In genomic region chrX:50470103-50471031, GRCh38 we compare ENCODE assay signal across 13 cellular contexts. TPM values are rescaled to one million over a fixed set of nuclear protein-coding genes. Genes with fewer than 3 reads are reported as not detected.
DNase-seq lines count a peak whose midpoint lies in the region; TF ChIP-seq lines count a peak whose summit lies in the region.
"Had no signal": no experiment of that assay in that cellular context is flagged by ENCODE, and none has a peak within 500 bp of the region (broad histone marks: within the 10 kb centered on the region; RNA-seq: fewer than 3 reads in every experiment).

A gene with protein sequence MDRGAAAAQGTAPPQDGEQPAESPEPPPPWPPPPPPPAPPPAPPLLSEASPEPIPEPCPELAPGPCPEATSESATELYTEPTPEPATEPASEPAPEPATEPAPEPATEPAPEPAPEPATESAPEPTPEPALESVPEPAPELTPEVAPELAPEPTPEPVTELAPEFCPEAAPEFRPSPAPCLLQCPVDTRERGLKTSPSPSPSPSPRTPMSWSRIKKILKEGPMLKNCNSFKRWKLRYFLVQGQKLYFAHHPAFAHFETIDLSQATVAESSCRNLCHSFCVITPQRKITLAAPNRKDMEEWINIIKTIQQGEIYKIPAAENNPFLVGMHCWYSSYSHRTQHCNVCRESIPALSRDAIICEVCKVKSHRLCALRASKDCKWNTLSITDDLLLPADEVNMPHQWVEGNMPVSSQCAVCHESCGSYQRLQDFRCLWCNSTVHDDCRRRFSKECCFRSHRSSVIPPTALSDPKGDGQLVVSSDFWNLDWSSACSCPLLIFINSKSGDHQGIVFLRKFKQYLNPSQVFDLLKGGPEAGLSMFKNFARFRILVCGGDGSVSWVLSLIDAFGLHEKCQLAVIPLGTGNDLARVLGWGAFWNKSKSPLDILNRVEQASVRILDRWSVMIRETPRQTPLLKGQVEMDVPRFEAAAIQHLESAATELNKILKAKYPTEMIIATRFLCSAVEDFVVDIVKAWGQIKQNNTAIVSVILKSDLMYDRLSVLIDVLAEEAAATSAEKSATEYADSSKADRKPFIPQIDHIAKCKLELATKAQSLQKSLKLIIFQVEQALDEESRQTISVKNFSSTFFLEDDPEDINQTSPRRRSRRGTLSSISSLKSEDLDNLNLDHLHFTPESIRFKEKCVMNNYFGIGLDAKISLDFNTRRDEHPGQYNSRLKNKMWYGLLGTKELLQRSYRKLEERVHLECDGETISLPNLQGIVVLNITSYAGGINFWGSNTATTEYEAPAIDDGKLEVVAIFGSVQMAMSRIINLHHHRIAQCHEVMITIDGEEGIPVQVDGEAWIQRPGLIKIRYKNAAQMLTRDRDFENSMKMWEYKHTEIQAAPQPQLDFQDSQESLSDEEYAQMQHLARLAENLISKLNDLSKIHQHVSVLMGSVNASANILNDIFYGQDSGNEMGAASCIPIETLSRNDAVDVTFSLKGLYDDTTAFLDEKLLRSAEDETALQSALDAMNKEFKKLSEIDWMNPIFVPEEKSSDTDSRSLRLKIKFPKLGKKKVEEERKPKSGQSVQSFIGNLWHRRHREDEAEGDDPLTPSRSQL (minus strand): TSS chrX:50470825. CDS start chrX:50470678, 147 bp downstream.

- H3K9me3 Mint-ChIP-seq in H9: peaks cover 52 to 57% of the 10 kb centered on the region in 2 experiments

- H3K4me1 Mint-ChIP-seq in H9: peaks cover 19 to 30% of the 10 kb centered on the region in 2 experiments

- H3K4me2 ChIP-seq in H9 (ENCODE audit: insufficient read depth, insufficient read length, low read length): peak within 1 kb of the TSS; percentile 99
- H3K4me2 ChIP-seq in trophoblast cell (ENCODE audit: low read length): peak within 1 kb of the TSS; percentile 93

- peaks cover 81% of the 10 kb centered on the region for H3K27me3 Mint-ChIP-seq in H9 (ENCODE audit: low read depth)

- H2BK5ac ChIP-seq in H9 (ENCODE audit: insufficient read length, low read length) (no peak within 1 kb of the TSS), trophoblast cell (ENCODE audit: low read depth, low read length, poor library complexity) (no peak within 1 kb of the TSS)

- no peak within 1 kb of the TSS for H3K4ac ChIP-seq in H9 (ENCODE audit: low read depth, low read length)
- H3K4ac ChIP-seq in trophoblast cell (ENCODE audit: low read depth, low read length): no peak within 1 kb of the TSS

- H3K23ac ChIP-seq in H9 (ENCODE audit: insufficient read length, low read depth, low read length) (no peak within 1 kb of the TSS), trophoblast cell (ENCODE audit: low read length) (no peak within 1 kb of the TSS)

- peaks cover 26% of the 10 kb centered on the region for H3K27me3 ChIP-seq in H9 (ENCODE audit: insufficient read depth, low read length)
- peaks cover 23% of the 10 kb centered on the region for H3K27me3 ChIP-seq in trophoblast cell (ENCODE audit: insufficient read depth, low read length)

- no peak within 1 kb of the TSS for H2BK20ac ChIP-seq in H9 (ENCODE audit: low read depth, low read length, poor library complexity, severe bottlenecking)

- H3K9ac ChIP-seq in H9 (ENCODE audit: extremely low read depth, insufficient read length, low read length) (peak within 1 kb of the TSS; percentile 41), trophoblast cell (ENCODE audit: low read length) (no peak within 1 kb of the TSS)

- no CpG with 5 or more reads among the region's 59 CpGs for WGBS in H9 (ENCODE audit: extremely low coverage, insufficient read length, low lambda C conversion rate)
- no CpG with 5 or more reads among the region's 59 CpGs for WGBS in trophoblast cell (ENCODE audit: extremely low coverage, insufficient coverage, insufficient read length)

- peak within 1 kb of the TSS; percentile 65 to 91 for H3K4me3 Mint-ChIP-seq in H9

- H3K27ac Mint-ChIP-seq in H9: no peak within 1 kb of the TSS

- no peaks in the 10 kb centered on the region for H3K79me1 ChIP-seq in H9 (ENCODE audit: insufficient read depth, low read depth, low read length, poor library complexity, severe bottlenecking)
- H3K79me1 ChIP-seq in trophoblast cell (ENCODE audit: low read length): no peaks in the 10 kb centered on the region

- H3K36me3 Mint-ChIP-seq in H9 (ENCODE audit: insufficient read depth in 1 of 3, low read depth in 3 of 3): peaks cover 0 to 11% (median 0%) of the 10 kb centered on the region in 3 experiments; a peak in 5 of 7 replicates

- peak within 1 kb of the TSS; percentile 43 for H3K4me3 ChIP-seq in iPS-11a (ENCODE audit: low read depth, low read length)
- peak within 1 kb of the TSS; percentile 79 for H3K4me3 ChIP-seq in trophoblast cell (ENCODE audit: low read depth, low read length)

- H3K79me2 ChIP-seq in H9 (ENCODE audit: insufficient read depth, low read length): no peaks in the 10 kb centered on the region
- no peaks in the 10 kb centered on the region for H3K79me2 ChIP-seq in trophoblast cell (ENCODE audit: control insufficient read depth, insufficient read depth, low read length, poor library complexity)

- H2BK120ac ChIP-seq in H9 (ENCODE audit: low read depth, low read length, poor library complexity, severe bottlenecking) (no peak within 1 kb of the TSS), trophoblast cell (ENCODE audit: insufficient read depth, low read length, poor library complexity) (peak within 1 kb of the TSS; percentile 22)

- peaks cover 23% of the 10 kb centered on the region for H3K23me2 ChIP-seq in H9 (ENCODE audit: insufficient read length, low read depth, low read length, poor library complexity, severe bottlenecking)

- no peak within 1 kb of the TSS for H2BK15ac ChIP-seq in H9 (ENCODE audit: low read depth, low read length)

- no peak within 1 kb of the TSS for H4K8ac ChIP-seq in H9 (replicated peaks; ENCODE audit: insufficient read length, low read depth, low read length)
- no peak within 1 kb of the TSS for H4K8ac ChIP-seq in trophoblast cell (ENCODE audit: low read depth, low read length)

- peaks cover 10% of the 10 kb centered on the region; the same call in 1 of the 2 replicates for H3K4me1 ChIP-seq in H9 (ENCODE audit: insufficient read depth, low read length)
- peaks cover 0 to 4% of the 10 kb centered on the region in 2 experiments for H3K4me1 ChIP-seq in trophoblast cell (ENCODE audit: control insufficient read depth in 1 of 2, insufficient read depth in 2 of 2, low read length in 2 of 2)

- no peak within 1 kb of the TSS for H3K14ac ChIP-seq in H9 (ENCODE audit: insufficient read depth, low read length)
- H3K14ac ChIP-seq in trophoblast cell (ENCODE audit: low read length): peak within 1 kb of the TSS; percentile 44

- H2BK12ac ChIP-seq in H9 (ENCODE audit: insufficient read length, low read depth, low read length) (no peak within 1 kb of the TSS), trophoblast cell (ENCODE audit: low read length) (no peak within 1 kb of the TSS)

- no peak within 1 kb of the TSS for H3T11ph ChIP-seq in H9 (ENCODE audit: low read length)

- H2AK5ac ChIP-seq in H9 (ENCODE audit: insufficient read length, low read length): no peak within 1 kb of the TSS
- H2AK5ac ChIP-seq in trophoblast cell (ENCODE audit: low read length): no peak within 1 kb of the TSS

- H4K91ac ChIP-seq in H9 (ENCODE audit: insufficient read length, low read depth, low read length) (no peak within 1 kb of the TSS), trophoblast cell (ENCODE audit: low read depth, low read length) (no peak within 1 kb of the TSS)

- H3K18ac ChIP-seq in H9 (ENCODE audit: insufficient read length, low read depth, low read length) (no peak within 1 kb of the TSS), trophoblast cell (ENCODE audit: low read length) (no peak within 1 kb of the TSS)

- no peak for TF ChIP-seq CTCF in H9 (conservative IDR thresholded peaks at IDR 0.05)

- H3K36me3 ChIP-seq in trophoblast cell (ENCODE audit: control insufficient read depth in 1 of 2, insufficient read depth in 2 of 2, low read length in 2 of 2): no peaks in the 10 kb centered on the region

- no peak within 1 kb of the TSS for H2AFZ ChIP-seq in H9 (ENCODE audit: low read length)
- H2AFZ ChIP-seq in trophoblast cell (ENCODE audit: insufficient read depth, low read length, poor library complexity): no peak within 1 kb of the TSS

- H4K20me1 ChIP-seq in H9 (ENCODE audit: control insufficient read depth, insufficient read depth, insufficient read length): no peaks in the 10 kb centered on the region

- peak within 1 kb of the TSS; percentile 43 for H4K12ac ChIP-seq in trophoblast cell (ENCODE audit: low read depth, low read length)

- peak; percentile 90 for DNase-seq in H9
- DNase-seq in NCI-H748 (lab: John Stamatoyannopoulos, UW; ENCODE audit: unreplicated experiment): peak; percentile 81
- DNase-seq in trophoblast cell: no peak
- DNase-seq in cerebellar nuclear complex (lab: John Stamatoyannopoulos, UW): no peak
- no peak for DNase-seq in NCI-H2081 (lab: John Stamatoyannopoulos, UW)
- DNase-seq in SIG-M5 treated with dmso at 0.1 percent for 504 hours (lab: John Stamatoyannopoulos, UW; ENCODE audit: unreplicated experiment): no peak
- DNase-seq in NCI-H345 (lab: John Stamatoyannopoulos, UW): no peak
- DNase-seq: activated CD4-positive, alpha-beta T cell treated with anti-CD3 and anti-CD28 coated beads for 1 hour; activated naive CD4-positive, alpha-beta T cell treated with anti-CD3 and anti-CD28 coated beads, Interleukin-2, amount 50 U/mL, for 16 hours; NCI-H1417 treated with DMSO at 0.1 percent for 48 hours had no signal

- H3K56ac ChIP-seq in H9 (ENCODE audit: insufficient read length, low read depth, low read length): no peak within 1 kb of the TSS

- H3K27ac ChIP-seq in H9 (ENCODE audit: insufficient read length, low read depth, low read length) (no peak within 1 kb of the TSS), trophoblast cell (ENCODE audit: low read depth, low read length) (no peak within 1 kb of the TSS)

- H3K9me3 ChIP-seq in H9 (ENCODE audit: control insufficient read depth, low read depth, low read length) (no peaks in the 10 kb centered on the region), trophoblast cell (ENCODE audit: insufficient read depth, low read depth, low read length) (no peaks in the 10 kb centered on the region)

- H4K5ac ChIP-seq in H9 (ENCODE audit: insufficient read length, low read depth, low read length): no peak within 1 kb of the TSS

RNA-seq across cellular contexts. Expression of the gene that starts here (rescaled TPM):
- total RNA-seq in H9 (2021): 1.4 and 1.6 TPM in 2 replicates
- polyA plus RNA-seq in trophoblast cell (2013): 14.9 and 16.4 TPM in 2 replicates
- total RNA-seq: H4 had no signal
- polyA plus RNA-seq: keratinocyte had no signal

Comparison
In these comparisons a context has a peak if more than half of its experiments do, and no peak if none do; other contexts are left out.
1. DNase-seq: peak in H9 (single experiment) and NCI-H748 (single experiment); none in trophoblast cell (0 of 2), cerebellar nuclear complex (0 of 2), NCI-H2081 (0 of 2), SIG-M5 treated with dmso at 0.1 percent for 504 hours (single experiment) and NCI-H345 (single experiment).